ENCODE assay signal across 1 cellular context in the genomic region with DNA sequence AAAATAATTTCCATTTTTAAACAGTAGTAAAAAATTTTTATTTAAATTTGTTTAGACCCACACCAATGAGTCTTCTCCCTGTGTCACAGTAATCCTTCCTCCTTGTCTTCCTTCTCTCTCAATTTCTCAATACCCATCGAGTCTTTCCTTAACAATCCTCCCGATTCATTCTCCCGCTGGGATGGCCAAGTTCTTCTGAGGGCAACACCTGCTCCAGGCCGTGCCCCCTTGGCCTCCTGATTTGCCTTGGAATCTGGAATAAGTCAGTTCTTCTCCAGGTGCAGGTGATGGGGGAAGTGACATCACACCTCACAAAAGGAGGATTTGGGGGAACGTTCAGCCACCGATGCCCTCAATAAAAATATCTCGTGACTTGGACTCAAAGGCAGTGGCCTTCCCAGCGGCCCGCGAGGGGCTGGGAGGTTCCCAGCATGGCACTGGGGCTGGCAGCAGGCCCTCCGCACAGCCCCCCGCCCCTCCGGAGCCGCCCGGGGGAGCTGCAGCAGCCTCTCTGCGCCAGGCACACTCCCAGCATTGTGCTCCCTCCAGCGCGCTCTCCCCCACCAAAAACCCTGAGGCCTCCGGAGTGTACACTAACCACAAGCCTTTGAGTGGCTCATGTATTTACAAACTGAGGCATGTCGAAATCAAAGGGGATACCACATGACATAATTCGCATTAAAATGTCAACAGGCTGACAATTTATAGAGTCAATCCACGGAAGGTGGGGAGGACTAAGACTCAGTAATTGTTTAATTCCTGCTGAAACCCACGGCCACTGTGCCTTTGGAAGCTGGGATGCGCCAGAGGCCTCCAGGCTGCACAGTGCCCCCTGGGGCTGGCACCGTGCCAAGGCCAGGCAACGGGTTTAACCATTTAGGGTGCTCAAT.
TF ChIP-seq lines count a peak whose summit lies in the region.

No MANE protein-coding gene starts in this region.

TF ChIP-seq in HepG2, 621 proteins besides CTCF, POLR2A, EP300 and RAD21 (continued from another document):
- TF ChIP-seq, protein P1, sequence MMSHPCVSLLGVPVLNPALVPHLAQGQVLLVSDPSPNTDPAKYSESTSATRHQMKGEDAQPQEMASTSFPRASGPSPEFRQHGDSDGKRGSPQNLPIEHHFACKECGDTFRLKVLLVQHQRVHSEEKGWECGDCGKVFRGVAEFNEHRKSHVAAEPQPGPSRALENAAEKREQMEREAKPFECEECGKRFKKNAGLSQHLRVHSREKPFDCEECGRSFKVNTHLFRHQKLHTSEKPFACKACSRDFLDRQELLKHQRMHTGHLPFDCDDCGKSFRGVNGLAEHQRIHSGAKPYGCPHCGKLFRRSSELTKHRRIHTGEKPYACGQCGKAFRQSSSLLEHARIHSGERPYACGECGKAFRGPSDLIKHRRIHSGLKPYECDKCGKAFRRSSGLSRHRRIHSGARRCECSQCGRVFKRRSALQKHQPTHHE (CRISPR knock-in tag; IDR thresholded peaks at IDR 0.05; ENCODE audit: borderline replicate concordance) = 0 out of 2 replicates have a peak, but pooled peaks have one; percentile 27
- TF ChIP-seq CREM (IDR thresholded peaks at IDR 0.05) (peak; percentile 78; the same call in 1 of the 2 replicates), CREM (CRISPR knock-in tag; IDR thresholded peaks at IDR 0.05) (no peak), LCORL (IDR thresholded peaks at IDR 0.05) (peak; percentile 76; the same call in 1 of the 2 replicates), LCORL (CRISPR knock-in tag; IDR thresholded peaks at IDR 0.05) (peak; percentile 94), MAZ (IDR thresholded peaks at IDR 0.05; ENCODE audit: borderline replicate concordance, low read depth, low read length) (peak; percentile 63; the same call in 1 of the 2 replicates), MAZ (CRISPR knock-in tag; IDR thresholded peaks at IDR 0.05; ENCODE audit: low read depth) (no peak), TEAD2 (CRISPR knock-in tag; IDR thresholded peaks at IDR 0.05) (no peak), ZNF543 (CRISPR knock-in tag; IDR thresholded peaks at IDR 0.05) (peak; percentile 64; the same call in 1 of the 2 replicates), ZKSCAN8 (CRISPR knock-in tag; IDR thresholded peaks at IDR 0.05; ENCODE audit: borderline replicate concordance) (peak; percentile 33; the same call in 1 of the 2 replicates), SSRP1 (CRISPR knock-in tag; IDR thresholded peaks at IDR 0.05) (peak; percentile 91), HMG20A (CRISPR knock-in tag; IDR thresholded peaks at IDR 0.05; ENCODE audit: borderline replicate concordance) (peak; percentile 90; the same call in 1 of the 2 replicates), RFXANK (CRISPR knock-in tag; IDR thresholded peaks at IDR 0.05) (no peak), ZNF607 (CRISPR knock-in tag; IDR thresholded peaks at IDR 0.05; ENCODE audit: borderline replicate concordance) (no peak), ZNF296 (CRISPR knock-in tag; conservative IDR thresholded peaks at IDR 0.05) (no peak), MTA1 (CRISPR knock-in tag; IDR thresholded peaks at IDR 0.05; ENCODE audit: borderline replicate concordance) (0 out of 2 replicates have a peak, but pooled peaks have one; percentile 33), RAD51 (IDR thresholded peaks at IDR 0.05; ENCODE audit: borderline replicate concordance) (no peak), NPAS2 (CRISPR knock-in tag; IDR thresholded peaks at IDR 0.05; ENCODE audit: borderline replicate concordance) (no peak), PAX8 (CRISPR knock-in tag; IDR thresholded peaks at IDR 0.05; ENCODE audit: borderline replicate concordance) (no peak), CBX1 (IDR thresholded peaks at IDR 0.05; ENCODE audit: low read depth) (peak; percentile 62), NR2F6 (IDR thresholded peaks at IDR 0.05) (peak; percentile 85), NR2F6 (CRISPR knock-in tag; IDR thresholded peaks at IDR 0.05) (peak; percentile 89), NR2F2 (IDR thresholded peaks at IDR 0.05; ENCODE audit: borderline replicate concordance, low read depth) (peak; percentile 65; the same call in 1 of the 2 replicates), NKX3-1 (CRISPR knock-in tag; IDR thresholded peaks at IDR 0.05) (0 out of 2 replicates have a peak, but pooled peaks have one; percentile 32), MEF2D (CRISPR knock-in tag; IDR thresholded peaks at IDR 0.05) (peak; percentile 62), TGIF2 (CRISPR knock-in tag; IDR thresholded peaks at IDR 0.05) (peak; percentile 92), SNAPC2 (CRISPR knock-in tag; IDR thresholded peaks at IDR 0.05) (peak; percentile 21; the same call in 1 of the 2 replicates), NFKBIZ (CRISPR knock-in tag; IDR thresholded peaks at IDR 0.05) (peak; percentile 89), JUN (CRISPR knock-in tag; IDR thresholded peaks at IDR 0.05) (no peak), FIP1L1 (IDR thresholded peaks at IDR 0.05; ENCODE audit: borderline replicate concordance, insufficient read depth, low read depth, low read length) (0 out of 2 replicates have a peak, but pooled peaks have one; percentile 21), ZNF773 (CRISPR knock-in tag; IDR thresholded peaks at IDR 0.05; ENCODE audit: borderline replicate concordance) (no peak), SIN3B (IDR thresholded peaks at IDR 0.05; ENCODE audit: low read length) (no peak), ZNF138 (CRISPR knock-in tag; IDR thresholded peaks at IDR 0.05; ENCODE audit: low read depth) (no peak), STAG1 (CRISPR knock-in tag; IDR thresholded peaks at IDR 0.05) (no peak; the same call in 1 of the 2 replicates), ZIK1 (CRISPR knock-in tag; IDR thresholded peaks at IDR 0.05; ENCODE audit: borderline replicate concordance, low read depth) (no peak), ZFY (CRISPR knock-in tag; IDR thresholded peaks at IDR 0.05) (peak; percentile 67; the same call in 1 of the 2 replicates), GATAD1 (CRISPR knock-in tag; IDR thresholded peaks at IDR 0.05) (peak; percentile 64)
- TF ChIP-seq, protein P2, sequence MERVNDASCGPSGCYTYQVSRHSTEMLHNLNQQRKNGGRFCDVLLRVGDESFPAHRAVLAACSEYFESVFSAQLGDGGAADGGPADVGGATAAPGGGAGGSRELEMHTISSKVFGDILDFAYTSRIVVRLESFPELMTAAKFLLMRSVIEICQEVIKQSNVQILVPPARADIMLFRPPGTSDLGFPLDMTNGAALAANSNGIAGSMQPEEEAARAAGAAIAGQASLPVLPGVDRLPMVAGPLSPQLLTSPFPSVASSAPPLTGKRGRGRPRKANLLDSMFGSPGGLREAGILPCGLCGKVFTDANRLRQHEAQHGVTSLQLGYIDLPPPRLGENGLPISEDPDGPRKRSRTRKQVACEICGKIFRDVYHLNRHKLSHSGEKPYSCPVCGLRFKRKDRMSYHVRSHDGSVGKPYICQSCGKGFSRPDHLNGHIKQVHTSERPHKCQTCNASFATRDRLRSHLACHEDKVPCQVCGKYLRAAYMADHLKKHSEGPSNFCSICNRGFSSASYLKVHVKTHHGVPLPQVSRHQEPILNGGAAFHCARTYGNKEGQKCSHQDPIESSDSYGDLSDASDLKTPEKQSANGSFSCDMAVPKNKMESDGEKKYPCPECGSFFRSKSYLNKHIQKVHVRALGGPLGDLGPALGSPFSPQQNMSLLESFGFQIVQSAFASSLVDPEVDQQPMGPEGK (CRISPR knock-in tag; IDR thresholded peaks at IDR 0.05) = peak; percentile 92
- TF ChIP-seq, protein P3, sequence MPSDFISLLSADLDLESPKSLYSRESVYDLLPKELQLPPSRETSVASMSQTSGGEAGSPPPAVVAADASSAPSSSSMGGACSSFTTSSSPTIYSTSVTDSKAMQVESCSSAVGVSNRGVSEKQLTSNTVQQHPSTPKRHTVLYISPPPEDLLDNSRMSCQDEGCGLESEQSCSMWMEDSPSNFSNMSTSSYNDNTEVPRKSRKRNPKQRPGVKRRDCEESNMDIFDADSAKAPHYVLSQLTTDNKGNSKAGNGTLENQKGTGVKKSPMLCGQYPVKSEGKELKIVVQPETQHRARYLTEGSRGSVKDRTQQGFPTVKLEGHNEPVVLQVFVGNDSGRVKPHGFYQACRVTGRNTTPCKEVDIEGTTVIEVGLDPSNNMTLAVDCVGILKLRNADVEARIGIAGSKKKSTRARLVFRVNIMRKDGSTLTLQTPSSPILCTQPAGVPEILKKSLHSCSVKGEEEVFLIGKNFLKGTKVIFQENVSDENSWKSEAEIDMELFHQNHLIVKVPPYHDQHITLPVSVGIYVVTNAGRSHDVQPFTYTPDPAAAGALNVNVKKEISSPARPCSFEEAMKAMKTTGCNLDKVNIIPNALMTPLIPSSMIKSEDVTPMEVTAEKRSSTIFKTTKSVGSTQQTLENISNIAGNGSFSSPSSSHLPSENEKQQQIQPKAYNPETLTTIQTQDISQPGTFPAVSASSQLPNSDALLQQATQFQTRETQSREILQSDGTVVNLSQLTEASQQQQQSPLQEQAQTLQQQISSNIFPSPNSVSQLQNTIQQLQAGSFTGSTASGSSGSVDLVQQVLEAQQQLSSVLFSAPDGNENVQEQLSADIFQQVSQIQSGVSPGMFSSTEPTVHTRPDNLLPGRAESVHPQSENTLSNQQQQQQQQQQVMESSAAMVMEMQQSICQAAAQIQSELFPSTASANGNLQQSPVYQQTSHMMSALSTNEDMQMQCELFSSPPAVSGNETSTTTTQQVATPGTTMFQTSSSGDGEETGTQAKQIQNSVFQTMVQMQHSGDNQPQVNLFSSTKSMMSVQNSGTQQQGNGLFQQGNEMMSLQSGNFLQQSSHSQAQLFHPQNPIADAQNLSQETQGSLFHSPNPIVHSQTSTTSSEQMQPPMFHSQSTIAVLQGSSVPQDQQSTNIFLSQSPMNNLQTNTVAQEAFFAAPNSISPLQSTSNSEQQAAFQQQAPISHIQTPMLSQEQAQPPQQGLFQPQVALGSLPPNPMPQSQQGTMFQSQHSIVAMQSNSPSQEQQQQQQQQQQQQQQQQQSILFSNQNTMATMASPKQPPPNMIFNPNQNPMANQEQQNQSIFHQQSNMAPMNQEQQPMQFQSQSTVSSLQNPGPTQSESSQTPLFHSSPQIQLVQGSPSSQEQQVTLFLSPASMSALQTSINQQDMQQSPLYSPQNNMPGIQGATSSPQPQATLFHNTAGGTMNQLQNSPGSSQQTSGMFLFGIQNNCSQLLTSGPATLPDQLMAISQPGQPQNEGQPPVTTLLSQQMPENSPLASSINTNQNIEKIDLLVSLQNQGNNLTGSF (CRISPR knock-in tag; IDR thresholded peaks at IDR 0.05) = no peak
- TF ChIP-seq, protein P4, sequence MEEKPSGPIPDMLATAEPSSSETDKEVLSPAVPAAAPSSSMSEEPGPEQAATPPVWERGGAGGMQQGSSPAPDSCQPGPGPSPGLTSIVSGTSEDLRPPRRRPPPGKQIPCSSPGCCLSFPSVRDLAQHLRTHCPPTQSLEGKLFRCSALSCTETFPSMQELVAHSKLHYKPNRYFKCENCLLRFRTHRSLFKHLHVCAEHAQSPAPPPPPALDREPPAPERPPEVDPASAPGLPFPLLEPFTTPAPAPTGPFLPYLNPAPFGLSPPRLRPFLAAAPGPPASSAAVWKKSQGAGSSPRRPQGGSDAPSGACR (CRISPR knock-in tag; IDR thresholded peaks at IDR 0.05) = peak; percentile 26; the same call in 1 of the 2 replicates
- TF ChIP-seq, protein P5, sequence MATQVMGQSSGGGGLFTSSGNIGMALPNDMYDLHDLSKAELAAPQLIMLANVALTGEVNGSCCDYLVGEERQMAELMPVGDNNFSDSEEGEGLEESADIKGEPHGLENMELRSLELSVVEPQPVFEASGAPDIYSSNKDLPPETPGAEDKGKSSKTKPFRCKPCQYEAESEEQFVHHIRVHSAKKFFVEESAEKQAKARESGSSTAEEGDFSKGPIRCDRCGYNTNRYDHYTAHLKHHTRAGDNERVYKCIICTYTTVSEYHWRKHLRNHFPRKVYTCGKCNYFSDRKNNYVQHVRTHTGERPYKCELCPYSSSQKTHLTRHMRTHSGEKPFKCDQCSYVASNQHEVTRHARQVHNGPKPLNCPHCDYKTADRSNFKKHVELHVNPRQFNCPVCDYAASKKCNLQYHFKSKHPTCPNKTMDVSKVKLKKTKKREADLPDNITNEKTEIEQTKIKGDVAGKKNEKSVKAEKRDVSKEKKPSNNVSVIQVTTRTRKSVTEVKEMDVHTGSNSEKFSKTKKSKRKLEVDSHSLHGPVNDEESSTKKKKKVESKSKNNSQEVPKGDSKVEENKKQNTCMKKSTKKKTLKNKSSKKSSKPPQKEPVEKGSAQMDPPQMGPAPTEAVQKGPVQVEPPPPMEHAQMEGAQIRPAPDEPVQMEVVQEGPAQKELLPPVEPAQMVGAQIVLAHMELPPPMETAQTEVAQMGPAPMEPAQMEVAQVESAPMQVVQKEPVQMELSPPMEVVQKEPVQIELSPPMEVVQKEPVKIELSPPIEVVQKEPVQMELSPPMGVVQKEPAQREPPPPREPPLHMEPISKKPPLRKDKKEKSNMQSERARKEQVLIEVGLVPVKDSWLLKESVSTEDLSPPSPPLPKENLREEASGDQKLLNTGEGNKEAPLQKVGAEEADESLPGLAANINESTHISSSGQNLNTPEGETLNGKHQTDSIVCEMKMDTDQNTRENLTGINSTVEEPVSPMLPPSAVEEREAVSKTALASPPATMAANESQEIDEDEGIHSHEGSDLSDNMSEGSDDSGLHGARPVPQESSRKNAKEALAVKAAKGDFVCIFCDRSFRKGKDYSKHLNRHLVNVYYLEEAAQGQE (IDR thresholded peaks at IDR 0.05; ENCODE audit: borderline replicate concordance in 1 of 2, low read depth in 1 of 2, low read length in 2 of 2) = peak in 1 of 2 experiments; percentile 25; a peak in 1 of 4 replicates
- TF ChIP-seq, protein P6, sequence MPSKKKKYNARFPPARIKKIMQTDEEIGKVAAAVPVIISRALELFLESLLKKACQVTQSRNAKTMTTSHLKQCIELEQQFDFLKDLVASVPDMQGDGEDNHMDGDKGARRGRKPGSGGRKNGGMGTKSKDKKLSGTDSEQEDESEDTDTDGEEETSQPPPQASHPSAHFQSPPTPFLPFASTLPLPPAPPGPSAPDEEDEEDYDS (CRISPR knock-in tag; IDR thresholded peaks at IDR 0.05) = peak; percentile 46; the same call in 1 of the 2 replicates
- TF ChIP-seq, protein P7, sequence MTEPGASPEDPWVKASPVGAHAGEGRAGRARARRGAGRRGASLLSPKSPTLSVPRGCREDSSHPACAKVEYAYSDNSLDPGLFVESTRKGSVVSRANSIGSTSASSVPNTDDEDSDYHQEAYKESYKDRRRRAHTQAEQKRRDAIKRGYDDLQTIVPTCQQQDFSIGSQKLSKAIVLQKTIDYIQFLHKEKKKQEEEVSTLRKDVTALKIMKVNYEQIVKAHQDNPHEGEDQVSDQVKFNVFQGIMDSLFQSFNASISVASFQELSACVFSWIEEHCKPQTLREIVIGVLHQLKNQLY (CRISPR knock-in tag; IDR thresholded peaks at IDR 0.05) = peak; percentile 54; the same call in 1 of the 2 replicates
- TF ChIP-seq, protein P8, sequence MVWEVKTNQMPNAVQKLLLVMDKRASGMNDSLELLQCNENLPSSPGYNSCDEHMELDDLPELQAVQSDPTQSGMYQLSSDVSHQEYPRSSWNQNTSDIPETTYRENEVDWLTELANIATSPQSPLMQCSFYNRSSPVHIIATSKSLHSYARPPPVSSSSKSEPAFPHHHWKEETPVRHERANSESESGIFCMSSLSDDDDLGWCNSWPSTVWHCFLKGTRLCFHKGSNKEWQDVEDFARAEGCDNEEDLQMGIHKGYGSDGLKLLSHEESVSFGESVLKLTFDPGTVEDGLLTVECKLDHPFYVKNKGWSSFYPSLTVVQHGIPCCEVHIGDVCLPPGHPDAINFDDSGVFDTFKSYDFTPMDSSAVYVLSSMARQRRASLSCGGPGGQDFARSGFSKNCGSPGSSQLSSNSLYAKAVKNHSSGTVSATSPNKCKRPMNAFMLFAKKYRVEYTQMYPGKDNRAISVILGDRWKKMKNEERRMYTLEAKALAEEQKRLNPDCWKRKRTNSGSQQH (CRISPR knock-in tag; IDR thresholded peaks at IDR 0.05; ENCODE audit: low read depth) = peak; percentile 71; the same call in 1 of the 2 replicates
